In genomic region chr15:74950078-74951000, GRCh38 we compare ENCODE assay signal across 2 cellular contexts.
TF ChIP-seq lines count a peak whose summit lies in the region.

No MANE protein-coding gene starts in this region.

TF ChIP-seq in A549, 52 proteins besides CTCF, POLR2A, EP300 and RAD21:
- TF ChIP-seq CHD2 (IDR thresholded peaks at IDR 0.05; ENCODE audit: low read length, partially characterized antibody) (no peak), POLR2AphosphoS2 (conservative IDR thresholded peaks at IDR 0.05; ENCODE audit: low read length) (no peak), CBX8 (IDR thresholded peaks at IDR 0.05) (no peak), ZNF302 (CRISPR knock-in tag; IDR thresholded peaks at IDR 0.05) (no peak), ZC3H11A (IDR thresholded peaks at IDR 0.05) (no peak), KDM1A (IDR thresholded peaks at IDR 0.05; ENCODE audit: low read depth) (no peak), KDM5A (IDR thresholded peaks at IDR 0.05) (no peak), FOSB (CRISPR knock-in tag; IDR thresholded peaks at IDR 0.05) (no peak), RNF2 (IDR thresholded peaks at IDR 0.05; ENCODE audit: borderline replicate concordance, low read depth) (no peak), SMC3 (IDR thresholded peaks at IDR 0.05) (peak; percentile 83), GATA3 (IDR thresholded peaks at IDR 0.05; ENCODE audit: borderline replicate concordance) (no peak), CEBPB (IDR thresholded peaks at IDR 0.05) (peak; percentile 72 to 93), ZFP36 (IDR thresholded peaks at IDR 0.05; ENCODE audit: borderline replicate concordance, partially characterized antibody) (no peak)
TF ChIP-seq in A549: peak in this region for 2.

TF ChIP-seq in HepG2, 621 proteins besides CTCF, POLR2A, EP300 and RAD21 (continues in another document):
- TF ChIP-seq NFAT5 (CRISPR knock-in tag; IDR thresholded peaks at IDR 0.05) (no peak), KLF6 (CRISPR knock-in tag; IDR thresholded peaks at IDR 0.05) (0 out of 2 replicates have a peak, but pooled peaks have one; percentile 57), ATF4 (CRISPR knock-in tag; IDR thresholded peaks at IDR 0.05) (peak in 1 of 2 experiments; percentile 44; a peak in 1 of 4 replicates), ZNF577 (CRISPR knock-in tag; IDR thresholded peaks at IDR 0.05; ENCODE audit: borderline replicate concordance, low read depth) (no peak), THAP11 (CRISPR knock-in tag; IDR thresholded peaks at IDR 0.05) (peak; percentile 57), CERS6 (CRISPR knock-in tag; IDR thresholded peaks at IDR 0.05) (no peak), ZNF7 (CRISPR knock-in tag; IDR thresholded peaks at IDR 0.05) (no peak), ATRX (CRISPR knock-in tag; IDR thresholded peaks at IDR 0.05; ENCODE audit: borderline replicate concordance) (no peak), ZFYVE20 (CRISPR knock-in tag; IDR thresholded peaks at IDR 0.05; ENCODE audit: borderline replicate concordance, low read depth) (no peak), ZNF34 (CRISPR knock-in tag; IDR thresholded peaks at IDR 0.05; ENCODE audit: borderline replicate concordance) (no peak), ZNF468 (CRISPR knock-in tag; IDR thresholded peaks at IDR 0.05) (no peak), NAIF1 (CRISPR knock-in tag; IDR thresholded peaks at IDR 0.05; ENCODE audit: borderline replicate concordance) (no peak), SKIL (CRISPR knock-in tag; IDR thresholded peaks at IDR 0.05; ENCODE audit: borderline replicate concordance) (0 out of 2 replicates have a peak, but pooled peaks have one; percentile 22), ZNF275 (CRISPR knock-in tag; IDR thresholded peaks at IDR 0.05; ENCODE audit: borderline replicate concordance) (no peak), STAG1 (CRISPR knock-in tag; IDR thresholded peaks at IDR 0.05) (peak; percentile 92), HMGXB3 (CRISPR knock-in tag; IDR thresholded peaks at IDR 0.05; ENCODE audit: borderline replicate concordance) (0 out of 2 replicates have a peak, but pooled peaks have one; percentile 52), ZNF605 (CRISPR knock-in tag; IDR thresholded peaks at IDR 0.05) (no peak), ZNF883 (CRISPR knock-in tag; IDR thresholded peaks at IDR 0.05; ENCODE audit: not compliant biosample characterization) (no peak), RELA (CRISPR knock-in tag; IDR thresholded peaks at IDR 0.05) (no peak), MZF1 (CRISPR knock-in tag; IDR thresholded peaks at IDR 0.05; ENCODE audit: borderline replicate concordance) (no peak), ATF5 (CRISPR knock-in tag; IDR thresholded peaks at IDR 0.05; ENCODE audit: low read depth) (no peak), GATAD2A (CRISPR knock-in tag; IDR thresholded peaks at IDR 0.05) (peak; percentile 48), KLF13 (CRISPR knock-in tag; IDR thresholded peaks at IDR 0.05) (no peak), ZSCAN9 (CRISPR knock-in tag; IDR thresholded peaks at IDR 0.05; ENCODE audit: borderline replicate concordance) (0 out of 2 replicates have a peak, but pooled peaks have one; percentile 30), ZNF644 (CRISPR knock-in tag; IDR thresholded peaks at IDR 0.05; ENCODE audit: low read depth) (no peak), NFE2 (CRISPR knock-in tag; IDR thresholded peaks at IDR 0.05) (no peak), TBL1XR1 (IDR thresholded peaks at IDR 0.05; ENCODE audit: borderline replicate concordance, low read length, partially characterized antibody) (no peak), IRF9 (CRISPR knock-in tag; IDR thresholded peaks at IDR 0.05; ENCODE audit: borderline replicate concordance) (no peak), KAT8 (CRISPR knock-in tag; IDR thresholded peaks at IDR 0.05) (peak; percentile 34; the same call in 1 of the 2 replicates), HNRNPK (IDR thresholded peaks at IDR 0.05; ENCODE audit: low read depth, low read length, poor library complexity, severe bottlenecking) (no peak), CC2D1A (CRISPR knock-in tag; IDR thresholded peaks at IDR 0.05) (no peak), ARNTL (CRISPR knock-in tag; IDR thresholded peaks at IDR 0.05) (no peak), MIXL1 (CRISPR knock-in tag; IDR thresholded peaks at IDR 0.05) (no peak), TCF7 (IDR thresholded peaks at IDR 0.05; ENCODE audit: low read depth) (no peak), NCOA1 (CRISPR knock-in tag; IDR thresholded peaks at IDR 0.05) (no peak), THRA (CRISPR knock-in tag; IDR thresholded peaks at IDR 0.05; ENCODE audit: borderline replicate concordance) (0 out of 2 replicates have a peak, but pooled peaks have one; percentile 55), ZNF839 (CRISPR knock-in tag; IDR thresholded peaks at IDR 0.05; ENCODE audit: borderline replicate concordance) (no peak), CEBPB (IDR thresholded peaks at IDR 0.05; ENCODE audit: borderline replicate concordance, low read depth, low read length) (peak; percentile 82), HNRNPUL1 (IDR thresholded peaks at IDR 0.05; ENCODE audit: low read depth, low read length) (no peak)
